In genomic region chr1:36384542-36385409, GRCh38 we compare ENCODE assay signal across 8 cellular contexts. TPM values are rescaled to one million over a fixed set of nuclear protein-coding genes. Genes with fewer than 3 reads are reported as not detected.
A peak's percentile ranks its signal among the peaks of the same experiment; 100 is the strongest.
DNase-seq lines count a peak whose midpoint lies in the region; ATAC-seq, FAIRE-seq and TF ChIP-seq lines count a peak whose summit lies in the region.

No MANE protein-coding gene starts in this region.

- H3K9ac ChIP-seq in kidney (ENCODE audit: low read length in 2 of 2) = peak overlapping the region; percentile 84 to 91
- H3K9ac ChIP-seq in smooth muscle cell (ENCODE audit: low read depth) = peak overlapping the region; percentile 93

- H3K79me2 ChIP-seq in smooth muscle cell (ENCODE audit: low read depth) = peaks cover 58% of the 10 kb centered on the region

- peaks cover 21% of the 10 kb centered on the region for H3F3A ChIP-seq in smooth muscle cell (ENCODE audit: low read depth)

- H3K4me2 ChIP-seq in smooth muscle cell = peak overlapping the region; percentile 94

- intact Hi-C loops in kidney (cut with DNase I) = no loop called here

- ATAC-seq in GM18867 (IDR thresholded peaks at IDR 0.05; ENCODE audit: unreplicated experiment) = no peak

- peak; percentile 35 for DNase-seq in EL
- DNase-seq in LHCN-M2 (ENCODE audit: low read depth) = peak; percentile 27
- peak; percentile 28 for DNase-seq in T follicular helper cell (ENCODE audit: low read depth)
- DNase-seq in caudate nucleus (lab: John Stamatoyannopoulos, UW) = peak in 35 of 61 donors; percentile 10 to 71 (median 44)
- DNase-seq in kidney = peak; percentile 94
- DNase-seq in smooth muscle cell (lab: John Stamatoyannopoulos, UW; ENCODE audit: unreplicated experiment) = no peak
- DNase-seq in cortex of kidney (lab: John Stamatoyannopoulos, UW) = no peak

- H3K9me3 ChIP-seq in kidney (ENCODE audit: control insufficient read depth in 1 of 2, low read length in 2 of 2) = no peaks in the 10 kb centered on the region
- no peaks in the 10 kb centered on the region for H3K9me3 ChIP-seq in smooth muscle cell (replicated peaks; ENCODE audit: low read depth)

- H3K27ac ChIP-seq in caudate nucleus (ENCODE audit: low read depth, low read length) (peak overlapping the region; percentile 81), kidney (ENCODE audit: low read depth in 2 of 2, low read length in 2 of 2) (peak overlapping the region; percentile 82), smooth muscle cell (ENCODE audit: low read depth) (peak overlapping the region; percentile 99)

- no peaks in the 10 kb centered on the region for H3K27me3 ChIP-seq in smooth muscle cell (ENCODE audit: low read depth)

- WGBS in smooth muscle cell (ENCODE audit: low lambda C conversion rate) = 1% methylated on average over 25 of the region's 25 CpGs

- H3K4me1 ChIP-seq in kidney (ENCODE audit: control insufficient read depth in 1 of 2, insufficient read depth in 1 of 2, low read depth in 1 of 2, low read length in 2 of 2) (peaks cover 18 to 32% of the 10 kb centered on the region in 2 donors), smooth muscle cell (ENCODE audit: low read depth) (peaks cover 23% of the 10 kb centered on the region)

- no peak for FAIRE-seq in kidney (lab: Jason Lieb, UNC)

- peaks cover 55% of the 10 kb centered on the region for H4K20me1 ChIP-seq in smooth muscle cell (ENCODE audit: low read depth)

- peak overlapping the region; percentile 87 to 93 for H3K4me3 ChIP-seq in kidney (ENCODE audit: low read length in 2 of 2)
- H3K4me3 ChIP-seq in smooth muscle cell = peak overlapping the region; percentile 79

- H3K36me3 ChIP-seq in kidney (ENCODE audit: control insufficient read depth in 1 of 2, insufficient read depth in 2 of 2, low read length in 2 of 2) (no peaks in the 10 kb centered on the region), smooth muscle cell (ENCODE audit: low read depth) (no peaks in the 10 kb centered on the region)

- TF ChIP-seq CTCF in kidney (IDR thresholded peaks at IDR 0.05; ENCODE audit: borderline replicate concordance, extremely low read depth, insufficient read depth) = no peak
- no peak for TF ChIP-seq CTCF in smooth muscle cell (IDR thresholded peaks at IDR 0.05; ENCODE audit: borderline replicate concordance, insufficient read depth, poor library complexity, severe bottlenecking)

- H2AFZ ChIP-seq in smooth muscle cell (ENCODE audit: low read depth) = no peak overlapping the region

RNA-seq across cellular contexts. Expression of gene STK40, which starts 0.9 kb away (rescaled TPM):
- total RNA-seq in LHCN-M2 (2014; rRNA removed) = 13.7 and 16.2 TPM in 2 replicates
- 20.3 TPM for polyA plus RNA-seq in LHCN-M2 (2012)
- total RNA-seq in kidney = 39.2 TPM
- 30.9 TPM for polyA plus RNA-seq in kidney (ENCODE audit: insufficient read depth, low read depth, low replicate concordance)
- 7.2 and 8.4 TPM in 2 replicates for total RNA-seq in smooth muscle cell
- 18.8 and 28.3 TPM in 2 replicates for polyA plus RNA-seq in smooth muscle cell

RNA-seq across cellular contexts. Expression of gene LSM10, which starts 12.9 kb away (rescaled TPM):
- total RNA-seq in LHCN-M2 (2014; rRNA removed) = 7.3 and 11.6 TPM in 2 replicates
- 65.6 TPM for polyA plus RNA-seq in LHCN-M2 (2012)
- total RNA-seq in kidney = 29.5 TPM
- polyA plus RNA-seq in kidney (ENCODE audit: insufficient read depth, low read depth, low replicate concordance) = 91.6 TPM
- 6.9 and 12.2 TPM in 2 replicates for total RNA-seq in smooth muscle cell
- polyA plus RNA-seq in smooth muscle cell = 59.4 and 72.9 TPM in 2 replicates

Comparison
In these comparisons a context has a peak if more than half of its experiments do, and no peak if none do; other contexts are left out.
1. DNase-seq: peak in EL (single experiment), LHCN-M2 (single experiment), T follicular helper cell (single experiment), caudate nucleus (35 of 61) and kidney (single experiment); none in smooth muscle cell (single experiment) and cortex of kidney (single experiment).
2. Peak in every context shown above with its lines, with median percentiles within 50 percentile points of each other: H3K27ac ChIP-seq.